In the genomic region with DNA sequence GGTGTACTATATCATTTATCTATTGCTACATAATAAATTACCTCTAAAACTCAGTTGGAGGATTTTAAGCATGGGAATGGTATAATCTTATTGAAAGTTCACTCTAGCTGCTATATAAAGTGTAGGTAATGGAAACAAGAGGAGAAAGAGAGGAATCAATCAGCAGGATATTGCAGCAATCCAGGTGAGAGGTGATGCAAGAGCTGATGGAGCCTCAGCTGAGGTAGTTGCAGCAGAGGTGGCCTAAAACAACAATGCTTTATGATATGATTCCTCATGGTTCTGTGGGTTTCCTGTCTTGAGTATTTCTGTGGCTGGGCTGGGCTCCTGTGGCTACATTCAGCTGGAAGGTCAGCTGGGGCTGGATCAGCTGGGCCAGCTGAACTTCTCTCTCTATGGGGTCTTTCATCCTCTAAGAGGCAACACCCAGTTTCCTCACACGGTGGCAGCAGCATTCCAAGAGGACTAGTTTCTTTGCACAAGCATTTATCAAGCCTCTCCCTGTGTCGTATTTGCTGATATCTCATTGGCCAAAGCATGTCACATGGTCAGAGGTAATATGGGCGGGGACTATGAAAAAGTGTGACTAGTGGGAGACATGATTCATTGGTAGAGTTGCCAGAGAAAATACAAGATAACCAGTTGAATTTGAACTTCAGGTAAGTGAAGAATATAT, we compare ENCODE assay signal across 10 cellular contexts.
DNase-seq lines count a peak whose midpoint lies in the region; ATAC-seq and TF ChIP-seq lines count a peak whose summit lies in the region.
"Had no signal": no experiment of that assay in that cellular context is flagged by ENCODE, and none has a peak within 500 bp of the region (broad histone marks: within the 10 kb centered on the region; RNA-seq: fewer than 3 reads in every experiment).

No MANE protein-coding gene starts in this region.

- in situ Hi-C loops in HAP-1 (cut with MboI; ENCODE audit: low sequenced_read_pairs) = no loop called here
- in situ Hi-C loops in brain microvascular endothelial cell (cut with HindIII; ENCODE audit: low pct_ligation_motif_present, low sequenced_read_pairs) = no loop called here

- no peak for TF ChIP-seq CTCF in brain microvascular endothelial cell (IDR thresholded peaks at IDR 0.05; ENCODE audit: low read depth, low read length, missing control alignments)

- no peak for TF ChIP-seq POLR2A in GM18505 (IDR thresholded peaks at IDR 0.05; ENCODE audit: borderline replicate concordance, extremely low read depth, insufficient read depth, insufficient read length)

- H3K4me1 ChIP-seq in HAP-1 = no peaks in the 10 kb centered on the region
- H3K4me1 ChIP-seq: parathyroid adenoma had no signal

- H3K4me3 ChIP-seq in HAP-1 (no peak overlapping the region), brain microvascular endothelial cell (ENCODE audit: low read depth, low read length) (no peak overlapping the region)

- no peaks in the 10 kb centered on the region for H3K9me3 ChIP-seq in HAP-1

- H3K27me3 ChIP-seq in HAP-1 (ENCODE audit: low read depth) (no peaks in the 10 kb centered on the region), brain microvascular endothelial cell (replicated peaks) (no peaks in the 10 kb centered on the region)

- ATAC-seq in GM18505 (IDR thresholded peaks at IDR 0.05; ENCODE audit: unreplicated experiment) (no peak), HG02884 (IDR thresholded peaks at IDR 0.05; ENCODE audit: unreplicated experiment) (no peak), HG03457 (IDR thresholded peaks at IDR 0.05; ENCODE audit: unreplicated experiment) (no peak)
- ATAC-seq: activated T-cell treated with anti-CD3 and anti-CD28 coated beads, Interleukin-2, amount 50 U/mL, for 72 hours had no signal

- H3K36me3 ChIP-seq in HAP-1 (replicated peaks) (no peaks in the 10 kb centered on the region), brain microvascular endothelial cell (replicated peaks) (no peaks in the 10 kb centered on the region)

- DNase-seq in DMS114 treated with DMSO at 0.1 percent for 48 hours (lab: John Stamatoyannopoulos, UW; ENCODE audit: unreplicated experiment) = peak; percentile 55
- DNase-seq in HAP-1 (ENCODE audit: low spot score in 2 of 2) = peak; percentile 24 to 45
- peak; percentile 74 for DNase-seq in RKO (ENCODE audit: low spot score)
- peak; percentile 36 for DNase-seq in kidney tubule cell (ENCODE audit: low spot score)
- no peak for DNase-seq in brain microvascular endothelial cell

- no peak overlapping the region for H3K27ac ChIP-seq in brain microvascular endothelial cell
- H3K27ac ChIP-seq: parathyroid adenoma had no signal
